6 cellular contexts compared by ENCODE assay signal in genomic region chrY:17235769-17236168, GRCh38.
"Had no signal": no experiment of that assay in that cellular context is flagged by ENCODE, and none has a peak within 500 bp of the region (broad histone marks: within the 10 kb centered on the region; RNA-seq: fewer than 3 reads in every experiment).

No MANE protein-coding gene starts in this region.

- H3K27ac Mint-ChIP-seq: H9, IgD-negative memory B cell had no signal

- H3K9me3 Mint-ChIP-seq: H9, IgD-negative memory B cell had no signal

- ATAC-seq: HepG2 had no signal

- H3K4me1 Mint-ChIP-seq: H9, IgD-negative memory B cell had no signal

- H3K36me3 Mint-ChIP-seq: IgD-negative memory B cell had no signal

- H3K4me3 Mint-ChIP-seq: H9, IgD-negative memory B cell had no signal

- H3K27me3 Mint-ChIP-seq: IgD-negative memory B cell had no signal

- DNase-seq: GOT3, H9, HCEC 1CT, KBM-7 had no signal
